ENCODE assay signal across 13 cellular contexts in the genomic region with DNA sequence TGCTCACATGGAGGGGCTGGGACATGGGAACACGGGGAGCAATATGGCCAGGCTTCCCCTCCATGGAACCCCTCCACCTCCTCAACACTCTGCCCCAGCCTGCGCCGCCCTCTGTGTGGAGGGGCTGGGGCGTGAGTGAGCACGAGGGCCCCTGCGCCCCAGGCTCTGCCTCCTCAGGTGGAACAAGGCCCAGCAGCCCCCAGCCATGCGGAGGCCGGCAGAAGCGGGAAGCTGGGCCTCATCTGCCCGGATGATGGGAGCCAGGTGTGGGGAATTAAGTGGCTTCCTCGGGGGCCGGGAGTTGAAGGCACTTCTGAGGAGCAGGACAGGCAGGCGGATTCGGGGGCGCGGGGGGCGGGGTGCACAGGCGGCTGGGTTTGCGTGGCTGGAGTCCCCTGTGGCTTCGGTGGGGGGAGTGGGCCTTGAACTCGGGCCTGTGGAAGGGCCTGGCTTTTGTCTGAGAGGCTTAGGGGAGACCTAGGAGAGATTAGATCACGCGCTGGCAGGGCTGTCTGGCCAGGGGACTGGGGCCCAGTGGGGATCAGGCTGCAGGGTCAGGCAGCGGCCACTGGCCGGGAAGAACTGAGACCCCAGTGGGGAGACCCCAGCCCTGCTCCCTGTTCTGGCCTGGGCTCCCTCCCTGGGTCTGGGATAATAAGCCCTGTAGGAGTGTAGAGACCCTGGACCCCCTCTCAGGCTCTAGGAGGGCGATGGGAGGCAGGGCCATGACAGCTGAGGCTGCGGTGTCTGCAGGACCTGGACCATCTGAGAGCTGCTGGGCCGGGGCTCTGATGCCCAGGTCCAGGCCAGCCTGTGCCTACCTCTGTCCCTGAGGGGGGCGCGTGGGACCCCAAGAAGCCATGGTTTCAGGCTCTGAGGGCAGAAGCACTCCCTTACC. TPM values are rescaled to one million over a fixed set of nuclear protein-coding genes. Genes with fewer than 3 reads are reported as not detected.
DNase-seq lines count a peak whose midpoint lies in the region; ATAC-seq and TF ChIP-seq lines count a peak whose summit lies in the region.
"Had no signal": no experiment of that assay in that cellular context is flagged by ENCODE, and none has a peak within 500 bp of the region (broad histone marks: within the 10 kb centered on the region; RNA-seq: fewer than 3 reads in every experiment).

No MANE protein-coding gene starts in this region.

- H3K27ac ChIP-seq in CD4-positive, alpha-beta T cell (ENCODE audit: low read depth, low read length) = no peak overlapping the region
- H3K27ac ChIP-seq in ascending aorta (peak overlapping the region; percentile 87 to 91), lower lobe of right lung (no peak overlapping the region), skin epidermis (peak overlapping the region in 16 of 21 experiments; percentile 2 to 84 (median 74))

- CTCF ChIA-PET in CD4-positive, alpha-beta T cell (lab: Charles Lee) = no interaction called here

- no peak for DNase-seq in CD4-positive, alpha-beta T cell
- DNase-seq in ascending aorta (ENCODE audit: low spot score in 2 of 2) (peak in 1 of 2 donors; percentile 62), lower lobe of right lung (peak; percentile 37), T-helper 17 cell (no peak), NOMO-1 treated with dmso at 0.1 percent for 144 hours (lab: John Stamatoyannopoulos, UW; ENCODE audit: unreplicated experiment) (no peak)
- DNase-seq in activated T-cell treated with anti-CD3 and anti-CD28 coated beads, Interleukin-2, amount 50 U/mL, for 1 hour = no peak
- DNase-seq in stimulated activated CD4-positive, alpha-beta T cell treated with anti-CD3 and anti-CD28 coated beads, Interleukin-4, amount 100 ng/mL, for 24 hours = no peak
- DNase-seq: CD4-positive, CD25-positive, alpha-beta regulatory T cell; GF-D8; NCI-H1436; NK-92 treated with Interleukin-12 subunit alpha and Interleukin-12 subunit beta, amount 100 ng/mL, for 24 hours had no signal

- intact Hi-C loops in CD4-positive, alpha-beta T cell (cut with DNase I, micrococcal nuclease) = no loop called here
- intact Hi-C loops in ascending aorta (cut with DNase I) (loop anchor here (5.0 kb wide), 1 partner anchor 126 kb away; a partner anchor contains a TSS), lower lobe of right lung (cut with DNase I) (no loop called here)

- H3K4me3 ChIP-seq in ascending aorta = no peak overlapping the region
- no peak overlapping the region for H3K4me3 ChIP-seq in lower lobe of right lung
- no peak overlapping the region for H3K4me3 ChIP-seq in skin epidermis

- H3K4me1 Mint-ChIP-seq in CD4-positive, alpha-beta T cell (ENCODE audit: low read depth) = peaks cover 22% of the 10 kb centered on the region
- peaks cover 16% of the 10 kb centered on the region for H3K4me1 Mint-ChIP-seq in T-helper 17 cell

- ATAC-seq in CD4-positive, alpha-beta T cell (ENCODE audit: poor library complexity) = no peak
- ATAC-seq in lower lobe of right lung (no peak), T-helper 17 cell (no peak)

- H3K4me1 ChIP-seq in ascending aorta = peaks cover 7 to 47% of the 10 kb centered on the region in 2 donors
- peaks cover 32% of the 10 kb centered on the region for H3K4me1 ChIP-seq in lower lobe of right lung

- H3K36me3 Mint-ChIP-seq in CD4-positive, alpha-beta T cell (ENCODE audit: low read depth) = peaks cover 22% of the 10 kb centered on the region
- H3K36me3 Mint-ChIP-seq in T-helper 17 cell (ENCODE audit: low read depth) = no peaks in the 10 kb centered on the region
- H3K36me3 Mint-ChIP-seq: CD4-positive, CD25-positive, alpha-beta regulatory T cell had no signal

- H3K27me3 ChIP-seq in CD4-positive, alpha-beta T cell (ENCODE audit: control insufficient read depth, insufficient read depth, low read length) = no peaks in the 10 kb centered on the region
- H3K27me3 ChIP-seq in ascending aorta (no peaks in the 10 kb centered on the region), lower lobe of right lung (ENCODE audit: low read depth) (no peaks in the 10 kb centered on the region)

- H3K4me3 Mint-ChIP-seq in CD4-positive, alpha-beta T cell = no peak overlapping the region
- H3K4me3 Mint-ChIP-seq in T-helper 17 cell = no peak overlapping the region

- POLR2A ChIA-PET in CD4-positive, alpha-beta T cell (lab: Charles Lee) = interaction anchor here (1.4 to 4.7 kb wide), 3 partner anchors 25 to 28 kb away, joined by 4 to 23 read pairs (median 5); a partner anchor contains a TSS

- no peaks in the 10 kb centered on the region for H3K9me3 Mint-ChIP-seq in CD4-positive, alpha-beta T cell
- H3K9me3 Mint-ChIP-seq: activated T-helper 2 cell treated with anti-CD3 and anti-CD28 coated beads, Interferon-gamma antibody, Interleukin-2, Interleukin-4, amounts not matched to agents 10 μg/mL and 5 μg/mL and 100 μg/mL, durations not matched to agents 14 hours and 24 hours and 36 hours; CD4-positive, CD25-positive, alpha-beta regulatory T cell had no signal

- H3K27me3 Mint-ChIP-seq in CD4-positive, alpha-beta T cell = no peaks in the 10 kb centered on the region
- H3K27me3 Mint-ChIP-seq in T-helper 17 cell = no peaks in the 10 kb centered on the region
- H3K27me3 Mint-ChIP-seq: CD4-positive, CD25-positive, alpha-beta regulatory T cell had no signal

- peaks cover 0 to 8% of the 10 kb centered on the region in 2 donors for H3K36me3 ChIP-seq in ascending aorta
- no peaks in the 10 kb centered on the region for H3K36me3 ChIP-seq in lower lobe of right lung

- TF ChIP-seq CTCF in CD4-positive, alpha-beta T cell (IDR thresholded peaks at IDR 0.05) = no peak
- TF ChIP-seq CTCF in ascending aorta (IDR thresholded peaks at IDR 0.05) (no peak), lower lobe of right lung (IDR thresholded peaks at IDR 0.05) (no peak)

- peak overlapping the region; percentile 33 for H3K27ac Mint-ChIP-seq in CD4-positive, alpha-beta T cell
- H3K27ac Mint-ChIP-seq in T-helper 17 cell = no peak overlapping the region
- H3K27ac Mint-ChIP-seq: activated T-helper 2 cell treated with anti-CD3 and anti-CD28 coated beads, Interferon-gamma antibody, Interleukin-2, Interleukin-4, amounts not matched to agents 10 μg/mL and 5 μg/mL and 100 μg/mL, durations not matched to agents 14 hours and 24 hours and 36 hours had no signal

- no peaks in the 10 kb centered on the region for H3K9me3 ChIP-seq in CD4-positive, alpha-beta T cell (ENCODE audit: control insufficient read depth, low read length)
- H3K9me3 ChIP-seq in ascending aorta (no peaks in the 10 kb centered on the region), lower lobe of right lung (no peaks in the 10 kb centered on the region), T-helper 17 cell (ENCODE audit: control insufficient read depth, low read length, poor library complexity, severe bottlenecking) (no peaks in the 10 kb centered on the region)

RNA-seq across cellular contexts. Expression of a gene that starts 13.3 kb away (rescaled TPM):
- not detected for total RNA-seq in CD4-positive, alpha-beta T cell
- total RNA-seq in ascending aorta = not detected
- total RNA-seq in lower lobe of right lung = not detected
- not detected for total RNA-seq in T-helper 17 cell
- total RNA-seq: CD4-positive, CD25-positive, alpha-beta regulatory T cell had no signal

RNA-seq across cellular contexts. Expression of a gene that starts 25.5 kb away (rescaled TPM):
- total RNA-seq in CD4-positive, alpha-beta T cell = 100 to 1,000 TPM; 228 to 232 TPM
- total RNA-seq in ascending aorta (41.9 TPM), lower lobe of right lung (90.4 TPM), T-helper 17 cell (100 to 1,000 TPM; 297 to 299 TPM)

RNA-seq across cellular contexts. Expression of a gene that starts 39.6 kb away (rescaled TPM):
- total RNA-seq in CD4-positive, alpha-beta T cell = under 1 TPM in 1 of 2 experiments, not detected in 1; 0.50 TPM
- total RNA-seq in ascending aorta (not detected), lower lobe of right lung (17.7 TPM), T-helper 17 cell (not detected)
- total RNA-seq: CD4-positive, CD25-positive, alpha-beta regulatory T cell had no signal

RNA-seq across cellular contexts. Expression of a gene that starts 41.1 kb away (rescaled TPM):
- 10 to 100 TPM; 19.1 to 21.9 TPM for total RNA-seq in CD4-positive, alpha-beta T cell
- total RNA-seq in ascending aorta = 10.1 TPM
- total RNA-seq in lower lobe of right lung = 4.7 TPM
- total RNA-seq in T-helper 17 cell = 1 to 10 TPM; 7.4 to 8.9 TPM

RNA-seq across cellular contexts. Expression of a gene that starts 43.6 kb away (rescaled TPM):
- not detected for total RNA-seq in CD4-positive, alpha-beta T cell
- not detected for total RNA-seq in ascending aorta
- total RNA-seq in lower lobe of right lung = 18.5 TPM
- total RNA-seq in T-helper 17 cell = not detected
- total RNA-seq: activated T-helper 2 cell treated with anti-CD3 and anti-CD28 coated beads, Interferon-gamma antibody, Interleukin-2, Interleukin-4, amounts not matched to agents 10 μg/mL and 5 μg/mL and 100 μg/mL, durations not matched to agents 14 hours and 24 hours and 36 hours; CD4-positive, CD25-positive, alpha-beta regulatory T cell had no signal

Comparison
In these comparisons a context has a peak if more than half of its experiments do, and no peak if none do; other contexts are left out.
1. H3K27ac ChIP-seq: peak in ascending aorta (2 of 2) and skin epidermis (16 of 21); none in CD4-positive, alpha-beta T cell (single experiment) and lower lobe of right lung (single experiment).
2. RNA of a gene that starts 39.6 kb away (total RNA-seq): 17.7 TPM in lower lobe of right lung (single experiment); 0.50 TPM in CD4-positive, alpha-beta T cell, not detected in T-helper 17 cell and not detected in ascending aorta (single experiment); every median in the first group is over 10 times any median in the second.